In the genomic region with DNA sequence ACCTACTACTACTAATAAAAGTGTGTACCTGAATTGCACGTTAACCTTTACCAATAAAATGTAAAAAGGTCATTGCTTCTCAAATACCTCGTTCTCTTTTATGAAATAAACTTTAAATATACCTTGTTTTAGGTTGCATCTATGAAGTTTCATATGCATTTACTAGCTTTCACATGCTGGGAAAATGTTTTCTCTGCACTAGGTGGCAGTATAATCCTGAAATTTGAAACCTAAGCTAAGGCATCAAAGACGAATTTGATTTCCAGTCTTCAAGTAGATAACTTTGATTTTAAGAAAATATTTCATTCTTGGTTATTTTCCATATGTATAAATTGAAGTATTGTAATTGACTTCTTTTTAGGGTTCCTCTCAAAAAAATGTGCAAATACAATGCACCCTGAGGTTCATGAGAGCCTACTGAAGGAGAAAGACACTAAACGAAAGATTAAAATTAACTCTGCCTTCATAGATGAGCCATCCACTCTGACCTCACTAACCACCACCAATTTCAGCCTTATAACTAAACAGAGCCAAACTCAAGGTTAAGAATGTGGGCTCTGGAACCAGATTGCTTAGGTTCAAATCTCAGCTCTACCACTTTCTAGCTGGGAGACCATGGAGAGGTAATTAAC, we compare ENCODE assay signal across 8 cellular contexts. TPM values are rescaled to one million over a fixed set of nuclear protein-coding genes. Genes with fewer than 3 reads are reported as not detected.
DNase-seq lines count a peak whose midpoint lies in the region; ATAC-seq and TF ChIP-seq lines count a peak whose summit lies in the region.

No MANE protein-coding gene starts in this region.

- intact Hi-C loops in ovary (cut with DNase I) = no loop called here

- no peaks in the 10 kb centered on the region for H3K36me3 Mint-ChIP-seq in endothelial cell (ENCODE audit: low read depth, unreplicated experiment)

- H3K4me1 Mint-ChIP-seq in endothelial cell (ENCODE audit: unreplicated experiment) = no peaks in the 10 kb centered on the region

- H3K27ac ChIP-seq in ovary = no peak overlapping the region

- peak; percentile 33 for DNase-seq in CD1c-positive myeloid dendritic cell (ENCODE audit: extremely low spot score)
- peak; percentile 52 for DNase-seq in H4 (ENCODE audit: low spot score)
- peak; percentile 82 for DNase-seq in OCI-M1 (lab: John Stamatoyannopoulos, UW)
- peak; percentile 13 for DNase-seq in endothelial cell (ENCODE audit: low spot score)
- DNase-seq in non-pigmented ciliary epithelial cell (ENCODE audit: low read depth) = peak; percentile 19
- no peak for DNase-seq in T-helper 9 cell
- DNase-seq in ovary = no peak

- no peak overlapping the region for H3K27ac Mint-ChIP-seq in endothelial cell (ENCODE audit: unreplicated experiment)

- no peaks in the 10 kb centered on the region for H3K9me3 Mint-ChIP-seq in endothelial cell (ENCODE audit: unreplicated experiment)

- TF ChIP-seq CTCF in endothelial cell (IDR thresholded peaks at IDR 0.05; ENCODE audit: unreplicated experiment) = peak; percentile 71
- peak in 1 of 3 donors; percentile 16 for TF ChIP-seq CTCF in ovary (IDR thresholded peaks at IDR 0.05)

- H3K4me3 ChIP-seq in ovary = no peak overlapping the region

- 10 to 15% (median 11%) methylated on average over 4 of the region's 4 CpGs for WGBS in ovary, 3 donors

- H3K4me1 ChIP-seq in ovary (ENCODE audit: insufficient read depth) = no peaks in the 10 kb centered on the region

- H3K27me3 ChIP-seq in ovary = no peaks in the 10 kb centered on the region

- no peak overlapping the region for H3K4me3 Mint-ChIP-seq in endothelial cell (ENCODE audit: unreplicated experiment)

- no peak for TF ChIP-seq EP300 in ovary (IDR thresholded peaks at IDR 0.05)

- no peaks in the 10 kb centered on the region for H3K9me3 ChIP-seq in ovary

- no peak for ATAC-seq in HG02970 (IDR thresholded peaks at IDR 0.05; ENCODE audit: low FRiP score, unreplicated experiment)

- no peak for TF ChIP-seq POLR2A in ovary (IDR thresholded peaks at IDR 0.05)

- no peaks in the 10 kb centered on the region for H3K36me3 ChIP-seq in ovary

- no peaks in the 10 kb centered on the region for H3K27me3 Mint-ChIP-seq in endothelial cell (ENCODE audit: unreplicated experiment)

RNA-seq across cellular contexts. Expression of a gene that starts 7.3 kb away (rescaled TPM):
- total RNA-seq in H4 (2014; rRNA removed; shearing (Covaris generic)) = not detected in 2 replicates
- total RNA-seq in endothelial cell (ENCODE audit: unreplicated experiment) (0.77 TPM), ovary (1 to 10 TPM in 1 of 7 donors, under 1 TPM in 1, not detected in 5; 0.15 to 1.2 TPM)
- polyA plus RNA-seq in ovary = under 1 TPM; 0.04 to 0.15 TPM

Comparison
In these comparisons a context has a peak if more than half of its experiments do, and no peak if none do; other contexts are left out.
1. DNase-seq: peak in CD1c-positive myeloid dendritic cell (single experiment), H4 (single experiment), OCI-M1 (single experiment), endothelial cell (single experiment) and non-pigmented ciliary epithelial cell (single experiment); none in T-helper 9 cell (single experiment) and ovary (0 of 5).